10 cellular contexts compared by ENCODE assay signal in genomic region chr11:95232666-95233065, GRCh38. TPM values are rescaled to one million over a fixed set of nuclear protein-coding genes. Genes with fewer than 3 reads are reported as not detected.
DNase-seq lines count a peak whose midpoint lies in the region; ATAC-seq, FAIRE-seq and TF ChIP-seq lines count a peak whose summit lies in the region.
"Had no signal": no experiment of that assay in that cellular context is flagged by ENCODE, and none has a peak within 500 bp of the region (broad histone marks: within the 10 kb centered on the region; RNA-seq: fewer than 3 reads in every experiment).

No MANE protein-coding gene starts in this region.

- no peak for DNase-seq in AG10803 (ENCODE audit: low read depth)
- DNase-seq in H1 (ENCODE audit: low read depth in 1 of 2, low spot score in 2 of 2) = no peak
- no peak for DNase-seq in neural progenitor cell (ENCODE audit: low spot score)
- DNase-seq in head of caudate nucleus = no peak
- no peak for DNase-seq in globus pallidus (ENCODE audit: low spot score)
- DNase-seq in activated CD8-positive, alpha-beta T cell treated with anti-CD3 and anti-CD28 coated beads for 36 hours = no peak
- DNase-seq: IMR-90, PC-3 had no signal

- no peaks in the 10 kb centered on the region for H3K79me1 ChIP-seq in H1 (ENCODE audit: low read depth, low read length)

- H2BK120ac ChIP-seq in H1 (replicated peaks; ENCODE audit: low read depth, low read length) = no peak overlapping the region

- H4K5ac ChIP-seq in H1 (ENCODE audit: insufficient read length, low read depth, low read length) = no peak overlapping the region

- no peak overlapping the region; the same call in 1 of the 2 replicates for H3K18ac ChIP-seq in H1 (ENCODE audit: extremely low read depth, low read length)

- peak overlapping the region; percentile 75; the same call in 1 of the 2 replicates for H2AFZ ChIP-seq in Loucy (ENCODE audit: low read length)
- no peak overlapping the region for H2AFZ ChIP-seq in H1 (ENCODE audit: low read length)
- peak overlapping the region; percentile 29 for H2AFZ ChIP-seq in neural progenitor cell (replicated peaks)

- H4K8ac ChIP-seq in H1 (ENCODE audit: extremely low read depth, insufficient read depth, low read length) = no peak overlapping the region

- intact Hi-C loops in head of caudate nucleus (cut with DNase I) = loop anchor here (2.0 to 10.0 kb wide), 3 partner anchors 80 to 470 kb away; partner anchors contain the start of gene SRSF8
- intact Hi-C loops in activated CD8-positive, alpha-beta T cell treated with anti-CD3 and anti-CD28 coated beads for 36 hours (cut with micrococcal nuclease) = loop anchor here (5.0 kb wide), 3 partner anchors 80 to 475 kb away; no protein-coding TSS in a partner anchor

- POLR2A ChIA-PET in H1 (lab: Charles Lee; ENCODE audit: partially characterized antibody) = interaction anchor here (0.8 to 1.6 kb wide), 2 partner anchors 8 to 73 kb away, joined by 4 to 8 read pairs; no protein-coding TSS in a partner anchor
- POLR2A ChIA-PET in activated CD8-positive, alpha-beta T cell treated with anti-CD3 and anti-CD28 coated beads for 36 hours (lab: Charles Lee) = interaction anchor here (0.8 to 2.3 kb wide), 7 partner anchors 9 to 468 kb away, joined by 3 to 10 read pairs (median 4); no protein-coding TSS in a partner anchor

- H2AK5ac ChIP-seq in H1 (ENCODE audit: low read depth, low read length) = no peak overlapping the region

- H3K4me1 ChIP-seq in Loucy (ENCODE audit: insufficient read depth, low read length, poor library complexity, severe bottlenecking) = peaks cover 35% of the 10 kb centered on the region
- H3K4me1 ChIP-seq in H1 (replicated peaks in 1 of 4; ENCODE audit: control insufficient read depth in 3 of 4, insufficient read depth in 4 of 4, low read length in 3 of 4) = peaks cover 0 to 13% (median 4%) of the 10 kb centered on the region in 4 experiments; a peak in 3 of 7 replicates
- peaks cover 45% of the 10 kb centered on the region for H3K4me1 ChIP-seq in neural progenitor cell

- peak; percentile 57 for FAIRE-seq in H1 (lab: Jason Lieb, UNC)

- H2BK15ac ChIP-seq in H1 (ENCODE audit: low read length) = no peak overlapping the region

- H3K4ac ChIP-seq in H1 (replicated peaks; ENCODE audit: insufficient read length, low read depth, low read length) = no peak overlapping the region

- no peak for ATAC-seq in activated CD8-positive, alpha-beta T cell treated with anti-CD3 and anti-CD28 coated beads for 36 hours
- ATAC-seq in GM21529 (IDR thresholded peaks at IDR 0.05; ENCODE audit: unreplicated experiment) = no peak
- ATAC-seq: PC-3 had no signal

- H2BK20ac ChIP-seq in H1 (ENCODE audit: low read length) = no peak overlapping the region

- H3K36me3 ChIP-seq in Loucy (ENCODE audit: insufficient read depth, low read length) (no peaks in the 10 kb centered on the region), H1 (ENCODE audit: control insufficient read depth in 2 of 4, insufficient read depth in 4 of 4, low read length in 3 of 4) (no peaks in the 10 kb centered on the region), neural progenitor cell (no peaks in the 10 kb centered on the region)

- no peak overlapping the region for H3K4me3 Mint-ChIP-seq in neural progenitor cell
- no peak overlapping the region for H3K4me3 Mint-ChIP-seq in activated CD8-positive, alpha-beta T cell treated with anti-CD3 and anti-CD28 coated beads for 36 hours

- H2BK5ac ChIP-seq in H1 (ENCODE audit: low read depth, low read length) = no peak overlapping the region

- H3K27ac Mint-ChIP-seq in neural progenitor cell = peak overlapping the region; percentile 63
- no peak overlapping the region for H3K27ac Mint-ChIP-seq in activated CD8-positive, alpha-beta T cell treated with anti-CD3 and anti-CD28 coated beads for 36 hours

- H3K4me2 ChIP-seq in Loucy (ENCODE audit: low read depth, low read length, poor library complexity, severe bottlenecking) (peak overlapping the region; percentile 87), H1 (ENCODE audit: insufficient read depth in 1 of 2, low read depth in 2 of 2, low read length in 2 of 2) (peak overlapping the region; percentile 88 to 93), neural progenitor cell (peak overlapping the region; percentile 80)

- H3K9me3 ChIP-seq in Loucy (ENCODE audit: insufficient read depth, low read depth, low read length) = no peaks in the 10 kb centered on the region
- H3K9me3 ChIP-seq in H1 (ENCODE audit: insufficient read depth in 2 of 2, low read depth in 1 of 2, low read length in 1 of 2) = no peaks in the 10 kb centered on the region
- no peaks in the 10 kb centered on the region for H3K9me3 ChIP-seq in neural progenitor cell (ENCODE audit: low read depth)

- TF ChIP-seq CTCF in AG10803 (conservative IDR thresholded peaks at IDR 0.05; ENCODE audit: low read length) (no peak), Loucy (conservative IDR thresholded peaks at IDR 0.05; ENCODE audit: low read length) (no peak), H1 (IDR thresholded peaks at IDR 0.05; ENCODE audit: control extremely low read depth in 1 of 3, insufficient read depth in 1 of 3, low read depth in 1 of 3, low read length in 3 of 3) (no peak), neural progenitor cell (IDR thresholded peaks at IDR 0.05) (no peak)
- TF ChIP-seq CTCF in activated CD8-positive, alpha-beta T cell treated with anti-CD3 and anti-CD28 coated beads for 36 hours (IDR thresholded peaks at IDR 0.05) = no peak

- H3K9ac ChIP-seq in Loucy (ENCODE audit: low read depth, low read length, poor library complexity, severe bottlenecking) (peak overlapping the region; percentile 83), H1 (replicated peaks in 1 of 4; ENCODE audit: extremely low read depth in 1 of 4, low read depth in 3 of 4, low read length in 3 of 4) (no peak overlapping the region), neural progenitor cell (no peak overlapping the region)

- H3K27me3 ChIP-seq in Loucy (ENCODE audit: insufficient read depth, low read length, poor library complexity, severe bottlenecking) (no peaks in the 10 kb centered on the region), H1 (replicated peaks in 1 of 4; ENCODE audit: control insufficient read depth in 3 of 4, extremely low read depth in 1 of 4, insufficient read depth in 3 of 4, low read length in 3 of 4) (peaks cover 0 to 4% (median 0%) of the 10 kb centered on the region in 4 experiments; a peak in 3 of 7 replicates), neural progenitor cell (no peaks in the 10 kb centered on the region)

- no peaks in the 10 kb centered on the region for H3K9me2 ChIP-seq in Loucy (replicated peaks; ENCODE audit: low read depth, low read length)

- H3K56ac ChIP-seq in H1 (replicated peaks; ENCODE audit: insufficient read length, low read depth, low read length) = no peak overlapping the region

- WGBS in H1 (ENCODE audit: extremely low coverage in 1 of 2, insufficient coverage in 1 of 2, insufficient read length in 1 of 2, insufficient replicate concordance in 2 of 2, low coverage in 1 of 2, low lambda C conversion rate in 2 of 2, missing lambda C conversion rate in 1 of 2), 2 experiments = 3% methylated on average over 3 of the region's 3 CpGs; no CpG with 5 or more reads in 1 of the 2 experiments

- H4K91ac ChIP-seq in H1 (replicated peaks; ENCODE audit: insufficient read length, low read length) = no peak overlapping the region

- H3K14ac ChIP-seq in H1 (ENCODE audit: insufficient read length) = no peak overlapping the region

- H3K79me2 ChIP-seq in Loucy (ENCODE audit: insufficient read depth, low read length) (peaks cover 30% of the 10 kb centered on the region), H1 (ENCODE audit: control insufficient read depth in 1 of 2, insufficient read depth in 2 of 2, low read length in 2 of 2) (peaks cover 0 to 29% of the 10 kb centered on the region in 2 experiments; a peak in 3 of 4 replicates), neural progenitor cell (ENCODE audit: low read depth) (peaks cover 33% of the 10 kb centered on the region)

- no peak for TF ChIP-seq EP300 in H1 (IDR thresholded peaks at IDR 0.05; ENCODE audit: borderline replicate concordance in 1 of 2, low read depth in 2 of 2, low read length in 2 of 2)

- no peaks in the 10 kb centered on the region for H3F3A ChIP-seq in Loucy (ENCODE audit: low read depth)
- H3F3A ChIP-seq in neural progenitor cell (ENCODE audit: low read depth) = peaks cover 42% of the 10 kb centered on the region

- CTCF ChIA-PET in H1 (lab: Charles Lee; ENCODE audit: partially characterized antibody) = interaction anchor here (0.5 to 1.5 kb wide), 10 partner anchors 8 to 473 kb away, joined by 3 to 7 read pairs (median 3); no protein-coding TSS in a partner anchor
- CTCF ChIA-PET in activated CD8-positive, alpha-beta T cell treated with anti-CD3 and anti-CD28 coated beads for 36 hours (lab: Charles Lee) = interaction anchor here (0.9 to 2.8 kb wide), 7 partner anchors 9 to 473 kb away, joined by 3 to 14 read pairs (median 6); no protein-coding TSS in a partner anchor

- no peaks in the 10 kb centered on the region for H3K27me3 Mint-ChIP-seq in neural progenitor cell (ENCODE audit: insufficient read depth, low read depth)
- H3K27me3 Mint-ChIP-seq in activated CD8-positive, alpha-beta T cell treated with anti-CD3 and anti-CD28 coated beads for 36 hours = no peaks in the 10 kb centered on the region

- no peaks in the 10 kb centered on the region for H3K9me3 Mint-ChIP-seq in neural progenitor cell
- H3K9me3 Mint-ChIP-seq in activated CD8-positive, alpha-beta T cell treated with anti-CD3 and anti-CD28 coated beads for 36 hours = no peaks in the 10 kb centered on the region

- no peak overlapping the region for H3K23ac ChIP-seq in H1 (ENCODE audit: insufficient read length)

- no peak for TF ChIP-seq RAD21 in H1 (IDR thresholded peaks at IDR 0.05 in 1 of 2, conservative IDR thresholded peaks at IDR 0.05 in 1 of 2; ENCODE audit: low read depth in 2 of 2, low read length in 2 of 2)

- H3K4me1 Mint-ChIP-seq in neural progenitor cell = peaks cover 20% of the 10 kb centered on the region
- peaks cover 34% of the 10 kb centered on the region for H3K4me1 Mint-ChIP-seq in activated CD8-positive, alpha-beta T cell treated with anti-CD3 and anti-CD28 coated beads for 36 hours (ENCODE audit: low read depth)

- H3K36me3 Mint-ChIP-seq in neural progenitor cell = peaks cover 5% of the 10 kb centered on the region
- H3K36me3 Mint-ChIP-seq in activated CD8-positive, alpha-beta T cell treated with anti-CD3 and anti-CD28 coated beads for 36 hours (ENCODE audit: low read depth) = no peaks in the 10 kb centered on the region

- H3K4me3 ChIP-seq in AG10803 (ENCODE audit: low read length) (peak overlapping the region; percentile 72), Loucy (ENCODE audit: low read length, poor library complexity, severe bottlenecking) (peak overlapping the region; percentile 72), H1 (ENCODE audit: extremely low read depth in 1 of 4, insufficient read depth in 2 of 4, low read depth in 3 of 4, low read length in 4 of 4) (peak overlapping the region; percentile 43 to 97 (median 54); a peak in 7 of 8 replicates), neural progenitor cell (peak overlapping the region; percentile 50)

- H4K20me1 ChIP-seq in Loucy (ENCODE audit: insufficient read depth, low read length, poor library complexity, severe bottlenecking) (peaks cover 16% of the 10 kb centered on the region), H1 (replicated peaks in 1 of 2; ENCODE audit: control insufficient read depth in 1 of 2, insufficient read depth in 2 of 2, low read length in 2 of 2) (no peaks in the 10 kb centered on the region), neural progenitor cell (ENCODE audit: low read depth) (peaks cover 29% of the 10 kb centered on the region)

- no peak overlapping the region for H3K27ac ChIP-seq in H1 (ENCODE audit: low read depth, low read length)
- H3K27ac ChIP-seq in neural progenitor cell = no peak overlapping the region

- no peak overlapping the region; the same call in 1 of the 2 replicates for H2BK12ac ChIP-seq in H1 (ENCODE audit: low read depth, low read length)

- TF ChIP-seq POLR2A in H1 (IDR thresholded peaks at IDR 0.05; ENCODE audit: control extremely low read depth in 1 of 2, low read depth in 2 of 2, low read length in 2 of 2) = no peak

- H3K23me2 ChIP-seq in H1 (ENCODE audit: low read depth, low read length) = peaks cover 12% of the 10 kb centered on the region

RNA-seq across cellular contexts. Expression of gene SESN3, which starts 1.7 kb away (rescaled TPM):
- total RNA-seq in H1 (2021; fragmentation: NEBNext Ultra II Directional; extraction: Animal tissue kit (Norgen Biotek cat#: 25700)) = 29.8 and 31.1 TPM in 2 replicates
- 6.9 and 10.2 TPM in 2 replicates for polyA plus RNA-seq in H1 (2011; rRNA removed)
- 12.1 TPM for polyA plus RNA-seq in H1 (2011; cell fraction: cytosol; rRNA removed)
- 5.9 TPM for polyA plus RNA-seq in H1 (2011; cell fraction: nucleus; rRNA removed)
- 4.8 to 9.8 TPM (median 6.0 TPM) in 4 replicates for polyA plus RNA-seq in H1 (2012, experiment 1 of 2)
- 0.63 TPM for polyA plus RNA-seq in H1 (2012, experiment 2 of 2)
- 5.9 TPM for polyA plus RNA-seq in H1 (2013, experiment 1 of 2)
- polyA plus RNA-seq in H1 (2013, experiment 2 of 2) = 5.3 TPM
- polyA minus RNA-seq in H1 (2011; rRNA and poly(A)+ RNA removed) = 54.6 and 58.0 TPM in 2 replicates
- polyA minus RNA-seq in H1 (2011; cell fraction: cytosol; rRNA and poly(A)+ RNA removed) = 32.7 TPM
- 59.5 TPM for polyA minus RNA-seq in H1 (2011; cell fraction: nucleus; rRNA and poly(A)+ RNA removed)
- 140 and 234 TPM in 2 replicates for total RNA-seq in neural progenitor cell (ENCODE audit: low replicate concordance)
- total RNA-seq in activated CD8-positive, alpha-beta T cell treated with anti-CD3 and anti-CD28 coated beads for 36 hours = 10 to 100 TPM; 19.4 to 19.5 TPM
